Comparison of ENCODE assay signal across 8 cellular contexts in genomic region chr7:25159983-25160596, GRCh38. TPM values are rescaled to one million over a fixed set of nuclear protein-coding genes. Genes with fewer than 3 reads are reported as not detected.
DNase-seq lines count a peak whose midpoint lies in the region; ATAC-seq, FAIRE-seq and TF ChIP-seq lines count a peak whose summit lies in the region.
"Not testable (repeated sequence)": the region's sequence is repeated elsewhere in the genome, so short reads cannot be mapped to it uniquely, and the experiment has no call there.

No MANE protein-coding gene starts in this region.

- CTCF ChIA-PET in K562 (lab: Yijun Ruan, JAX; ENCODE audit: low intra/inter-chr PET ratio), result interaction anchor here (0.6 to 1.8 kb wide), 5 partner anchors 67 to 1614 kb away, joined by 3 to 5 read pairs (median 3); no protein-coding TSS in a partner anchor

- not testable (repeated sequence) for H2AFZ ChIP-seq in K562 (ENCODE audit: low read depth, low read length)

- not testable (repeated sequence) for H3K9me3 ChIP-seq in K562 (replicated peaks; ENCODE audit: control insufficient read depth, insufficient read depth, low read depth, low read length); gastroesophageal sphincter

- not testable (repeated sequence) for H3K27ac Mint-ChIP-seq in naive B cell

- TF ChIP-seq RAD21 in K562 (CRISPR knock-in tag; conservative IDR thresholded peaks at IDR 0.05 in 1 of 2, IDR thresholded peaks at IDR 0.05 in 1 of 2), result 0 out of 4 replicates have a peak, but pooled peaks have one; percentile 7 to 13

- not testable (repeated sequence) for TF ChIP-seq EP300 in K562 (IDR thresholded peaks at IDR 0.05; ENCODE audit: low read length); gastroesophageal sphincter (IDR thresholded peaks at IDR 0.05)

- H3K4me1 Mint-ChIP-seq in naive B cell, result not testable (repeated sequence)

- peaks cover 13 to 15% of the 10 kb centered on the region in 2 donors for H3K36me3 Mint-ChIP-seq in naive B cell

- intact Hi-C loops in K562 (cut with micrococcal nuclease), result loop anchor here (5.0 kb wide), 1 partner anchor 63 kb away; no protein-coding TSS in a partner anchor

- 43% methylated on average over 10 of the region's 11 CpGs for WGBS in K562 (ENCODE audit: insufficient coverage, low coverage, missing lambda C conversion rate)
- WGBS in gastroesophageal sphincter (ENCODE audit: low coverage in 1 of 2), 2 donors, result 48 to 50% methylated on average over 10 to 11 of the region's 11 CpGs

- not testable (repeated sequence) for H3K9me3 Mint-ChIP-seq in naive B cell

- H3K27me3 Mint-ChIP-seq in naive B cell, result not testable (repeated sequence)

- not testable (repeated sequence) for H3K4me1 ChIP-seq in K562 (replicated peaks in 1 of 2; ENCODE audit: control insufficient read depth in 2 of 2, insufficient read depth in 2 of 2, low read length in 2 of 2); gastroesophageal sphincter

- ATAC-seq in HG03520 (IDR thresholded peaks at IDR 0.05; ENCODE audit: unreplicated experiment), result peak; percentile 53
- ATAC-seq in K562, result 0 out of 3 replicates have a peak, but pooled peaks have one; percentile 31
- not testable (repeated sequence) for ATAC-seq in gastroesophageal sphincter
- peak in 1 of 2 donors; percentile 66 for ATAC-seq in naive B cell (ENCODE audit: low read depth in 2 of 2)

- in situ Hi-C loops in K562 (cut with MboI), result not testable (repeated sequence)

- not testable (repeated sequence) for H3K36me3 ChIP-seq in K562 (ENCODE audit: control insufficient read depth, insufficient read depth, low read length)
- peaks cover 0 to 15% of the 10 kb centered on the region in 2 donors for H3K36me3 ChIP-seq in gastroesophageal sphincter

- H3K79me2 ChIP-seq in K562 (ENCODE audit: control insufficient read depth, insufficient read depth, low read length), result not testable (repeated sequence)

- TF ChIP-seq CTCF in 22Rv1 (IDR thresholded peaks at IDR 0.05) (peak; percentile 83), K562 (IDR thresholded peaks at IDR 0.05 in 2 of 3, conservative IDR thresholded peaks at IDR 0.05 in 1 of 3; ENCODE audit: insufficient read depth in 2 of 3, low read depth in 1 of 3, low read length in 3 of 3) (peak in 2 of 3 experiments; percentile 36 to 45; a peak in 3 of 6 replicates), gastroesophageal sphincter (IDR thresholded peaks at IDR 0.05) (peak in 3 of 4 experiments; percentile 24 to 52 (median 50))

- FAIRE-seq in K562 (lab: Jason Lieb, UNC), result peak; percentile 62

- H3K4me3 ChIP-seq in K562, gastroesophageal sphincter: not testable (repeated sequence)

- not testable (repeated sequence) for H3K9me1 ChIP-seq in K562 (ENCODE audit: control insufficient read depth, insufficient read depth, low read length)

- not testable (repeated sequence) for H3K27me3 ChIP-seq in K562 (ENCODE audit: control insufficient read depth in 2 of 2, insufficient read depth in 2 of 2, low read length in 2 of 2); gastroesophageal sphincter

- not testable (repeated sequence) for H3K4me2 ChIP-seq in K562 (ENCODE audit: insufficient read depth, low read length)

- TF ChIP-seq POLR2A in K562 (conservative IDR thresholded peaks at IDR 0.05); gastroesophageal sphincter (IDR thresholded peaks at IDR 0.05): not testable (repeated sequence)

- peak; percentile 48 for DNase-seq in EL
- peak; percentile 45 for DNase-seq in NCI-H2107 treated with DMSO at 0.1 percent for 48 hours (lab: John Stamatoyannopoulos, UW; ENCODE audit: unreplicated experiment)
- peak; percentile 52 to 55 for DNase-seq in SHP77 (lab: John Stamatoyannopoulos, UW)
- DNase-seq in K562 (ENCODE audit: extremely low read depth in 1 of 4, low spot score in 3 of 4), result peak; percentile 44 to 66 (median 50)
- DNase-seq in naive B cell, result peak; percentile 51

- H3K9ac ChIP-seq in K562 (ENCODE audit: insufficient read depth in 1 of 2, low read depth in 2 of 2, low read length in 2 of 2), result not testable (repeated sequence)

- H3K4me3 Mint-ChIP-seq in naive B cell, result not testable (repeated sequence)

- POLR2A ChIA-PET in K562 (lab: Yijun Ruan, JAX), result not testable (repeated sequence)

- not testable (repeated sequence) for H3K27ac ChIP-seq in 22Rv1; K562 (ENCODE audit: extremely low read depth, low read depth, low read length); gastroesophageal sphincter

- not testable (repeated sequence) for H4K20me1 ChIP-seq in K562 (replicated peaks; ENCODE audit: control insufficient read depth, insufficient read depth, low read length)

- BruUV-seq in K562 (replicated peaks; lab: Mats Ljungman, UMichigan), result not testable (repeated sequence)

RNA-seq across cellular contexts. Expression of gene CYCS, which starts 35.0 kb away (rescaled TPM):
- total RNA-seq in K562 (2011; cell fraction: chromatin; rRNA removed; ENCODE audit: low replicate concordance), result 31.9 and 73.5 TPM in 2 replicates
- total RNA-seq in K562 (2011; cell fraction: nucleolus; rRNA removed), result 34.5 and 37.9 TPM in 2 replicates
- 69.7 and 114 TPM in 2 replicates for total RNA-seq in K562 (2011; cell fraction: nucleoplasm; rRNA removed)
- 188 and 206 TPM in 2 replicates for total RNA-seq in K562 (2014; rRNA removed)
- 702 and 833 TPM in 2 replicates for total RNA-seq in K562 (2014; rRNA removed; fragmentation: Illumina TruSeq; extraction: Trizol)
- total RNA-seq in K562 (2015; rRNA removed; fragmentation: Illumina TruSeq; extraction: Trizol), result 373 and 408 TPM in 2 replicates
- 438 and 485 TPM in 2 replicates for total RNA-seq in K562 (2021)
- 229 and 365 TPM in 2 replicates for polyA plus RNA-seq in K562 (2011; rRNA removed)
- 26.7 and 85.8 TPM in 2 replicates for polyA plus RNA-seq in K562 (2011; cell fraction: cytosol; rRNA removed)
- polyA plus RNA-seq in K562 (2011; cell fraction: nucleus; rRNA removed), result 26.4 and 45.1 TPM in 2 replicates
- 281 and 418 TPM in 2 replicates for polyA plus RNA-seq in K562 (2012)
- polyA plus RNA-seq in K562 (2014; fragmentation: Illumina TruSeq; extraction: Trizol), result 697 and 770 TPM in 2 replicates
- 1,000 to 10,000 TPM in 1 of 2 experiments, 100 to 1,000 TPM in 1; 978 to 1,425 TPM for polyA plus RNA-seq in K562 (2014; fragmentation: Nextera tagmentation; extraction: Ambion mirVana)
- polyA plus RNA-seq in K562 (2014; rRNA removed), result 352 and 357 TPM in 2 replicates
- polyA minus RNA-seq in K562 (2011; rRNA and poly(A)+ RNA removed), result 133 and 167 TPM in 2 replicates
- 71.4 and 87.0 TPM in 2 replicates for polyA minus RNA-seq in K562 (2011; cell fraction: cytosol; rRNA and poly(A)+ RNA removed)
- 35.1 and 54.0 TPM in 2 replicates for polyA minus RNA-seq in K562 (2011; cell fraction: nucleus; rRNA and poly(A)+ RNA removed)
- total RNA-seq in gastroesophageal sphincter, result 10 to 100 TPM; 44.2 to 61.2 (median 48.5) TPM
- 100 to 1,000 TPM; 126 to 139 (median 131) TPM for polyA plus RNA-seq in naive B cell (ENCODE audit: low read depth in 6 of 6)
